ENCODE assay signal across 19 cellular contexts in the genomic region with DNA sequence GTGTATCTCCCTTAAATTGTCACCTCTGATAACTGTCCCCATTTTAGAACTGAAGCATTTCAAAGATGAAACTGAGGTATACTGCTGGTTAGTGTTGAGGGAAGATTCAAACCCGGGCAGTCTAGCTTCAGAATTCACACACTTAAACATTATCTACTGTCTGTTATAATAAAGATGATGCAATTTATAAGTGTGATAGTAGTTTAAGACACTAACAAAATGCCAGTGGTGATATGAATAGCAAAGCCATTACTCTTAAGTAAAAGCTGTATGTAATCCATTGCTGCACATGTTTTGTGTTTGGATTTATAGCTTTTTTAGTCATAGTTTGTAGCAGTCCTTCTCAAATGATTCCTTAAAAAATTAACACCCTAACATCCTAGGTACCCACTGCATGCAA.
"Had no signal": no experiment of that assay in that cellular context is flagged by ENCODE, and none has a peak within 500 bp of the region (broad histone marks: within the 10 kb centered on the region; RNA-seq: fewer than 3 reads in every experiment).

No MANE protein-coding gene starts in this region.

- H3K4me1 ChIP-seq: gastrocnemius medialis, neural progenitor cell, right atrium auricular region, suprapubic skin had no signal

- H3K9ac ChIP-seq: neural progenitor cell had no signal

- H3K27ac ChIP-seq: coronary artery, dorsolateral prefrontal cortex, gastrocnemius medialis, heart right ventricle, neural progenitor cell, ovary, right atrium auricular region, suprapubic skin, thyroid gland had no signal

- H3K9me3 ChIP-seq: gastrocnemius medialis, heart right ventricle, ovary, right atrium auricular region, suprapubic skin, thyroid gland had no signal

- H3K4me3 Mint-ChIP-seq: natural killer cell treated with Interleukin-12 subunit alpha and Interleukin-12 subunit beta and Interleukin-15 and Interleukin-18, amount 100 ng/mL, for 72 hours; neural progenitor cell; type B pancreatic cell had no signal

- H3K27me3 Mint-ChIP-seq: natural killer cell treated with Interleukin-12 subunit alpha and Interleukin-12 subunit beta and Interleukin-15 and Interleukin-18, amount 100 ng/mL, for 72 hours; type B pancreatic cell had no signal

- H3K27me3 ChIP-seq: dorsolateral prefrontal cortex, gastrocnemius medialis, heart right ventricle, neural progenitor cell, ovary, right atrium auricular region, suprapubic skin, thyroid gland had no signal

- H3K9me3 Mint-ChIP-seq: natural killer cell treated with Interleukin-12 subunit alpha and Interleukin-12 subunit beta and Interleukin-15 and Interleukin-18, amount 100 ng/mL, for 72 hours; neural progenitor cell; type B pancreatic cell had no signal

- H2AFZ ChIP-seq: neural progenitor cell had no signal

- DNase-seq: dorsolateral prefrontal cortex; effector CD8-positive, alpha-beta T cell; gastrocnemius medialis; heart right ventricle; hypothalamus; islet precursor cell; nucleus accumbens; ovary; stimulated activated CD4-positive, alpha-beta T cell treated with anti-CD3 and anti-CD28 coated beads, Interleukin-2, amount 100 ng/mL, for 48 hours; stimulated activated naive CD8-positive, alpha-beta T cell treated with anti-CD3 and anti-CD28 coated beads, Interleukin-15, Interleukin-2, amounts not matched to agents 100 U/mL and 50 U/mL, for 24 hours; thyroid gland had no signal

- H3K27ac Mint-ChIP-seq: natural killer cell treated with Interleukin-12 subunit alpha and Interleukin-12 subunit beta and Interleukin-15 and Interleukin-18, amount 100 ng/mL, for 72 hours; neural progenitor cell; type B pancreatic cell had no signal

- H3K4me1 Mint-ChIP-seq: neural progenitor cell had no signal

- ATAC-seq: gastrocnemius medialis; heart right ventricle; left lobe of liver; natural killer cell treated with Interleukin-12 subunit alpha and Interleukin-12 subunit beta and Interleukin-15 and Interleukin-18, amount 100 ng/mL, for 72 hours; stimulated activated naive CD8-positive, alpha-beta T cell treated with anti-CD3 and anti-CD28 coated beads, Interleukin-15, Interleukin-2, amounts not matched to agents 100 U/mL and 50 U/mL, for 24 hours had no signal

- H3K36me3 Mint-ChIP-seq: natural killer cell treated with Interleukin-12 subunit alpha and Interleukin-12 subunit beta and Interleukin-15 and Interleukin-18, amount 100 ng/mL, for 72 hours; type B pancreatic cell had no signal

- H3K36me3 ChIP-seq: neural progenitor cell, ovary, right atrium auricular region, suprapubic skin, thyroid gland had no signal

- H3K4me2 ChIP-seq: neural progenitor cell, smooth muscle cell had no signal

- H3K4me3 ChIP-seq: coronary artery, dorsolateral prefrontal cortex, gastrocnemius medialis, heart right ventricle, neural progenitor cell, ovary, right atrium auricular region, smooth muscle cell, suprapubic skin, thyroid gland had no signal
